In the genomic region with DNA sequence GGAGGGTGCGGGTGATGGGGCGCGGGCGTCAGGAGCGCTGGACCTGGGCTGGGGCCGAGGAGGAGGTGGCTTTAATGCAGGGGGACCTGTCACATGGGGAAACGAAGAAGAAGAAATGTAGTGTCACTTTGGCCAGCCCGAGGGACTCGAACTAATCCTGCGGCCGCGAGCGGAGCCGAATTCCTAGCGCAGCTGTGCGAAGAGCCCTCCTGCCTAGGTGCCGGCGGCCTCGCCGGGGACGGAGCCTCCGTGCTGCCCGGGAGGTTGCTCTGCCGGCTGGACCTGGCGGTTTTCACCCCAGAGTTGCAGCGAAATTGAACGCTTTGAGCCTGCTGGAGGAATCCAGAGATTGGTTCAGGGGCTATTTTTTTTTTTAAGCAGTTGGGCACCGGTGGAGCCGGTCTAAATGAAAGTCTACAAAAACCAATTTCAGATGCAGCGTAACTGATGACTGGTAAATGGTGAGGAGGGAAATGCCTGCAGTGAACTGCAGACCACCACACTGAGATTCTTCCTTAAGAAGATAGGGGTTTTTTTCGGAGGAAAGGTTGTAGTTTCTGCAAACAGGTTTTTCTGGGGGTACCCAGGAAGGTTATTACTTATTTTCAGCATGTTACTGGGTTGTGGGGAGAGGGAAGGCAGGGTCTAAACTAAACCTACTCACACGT, we compare ENCODE assay signal across 9 cellular contexts. TPM values are rescaled to one million over a fixed set of nuclear protein-coding genes. Genes with fewer than 3 reads are reported as not detected.
DNase-seq lines count a peak whose midpoint lies in the region; ATAC-seq and TF ChIP-seq lines count a peak whose summit lies in the region.
"Had no signal": no experiment of that assay in that cellular context is flagged by ENCODE, and none has a peak within 500 bp of the region (broad histone marks: within the 10 kb centered on the region; RNA-seq: fewer than 3 reads in every experiment).

No MANE protein-coding gene starts in this region.

- peaks cover 15% of the 10 kb centered on the region for H3K4me1 Mint-ChIP-seq in osteocyte (ENCODE audit: unreplicated experiment)

- H3K27ac ChIP-seq in RWPE2 (ENCODE audit: poor library complexity, severe bottlenecking): no peak overlapping the region

- DNase-seq in NCI-H2081 (lab: John Stamatoyannopoulos, UW) (peak; percentile 11 to 64), NCI-H2081 treated with DMSO at 0.1 percent for 48 hours (lab: John Stamatoyannopoulos, UW) (no peak), RWPE2 (ENCODE audit: low spot score) (no peak), foreskin fibroblast (peak in 1 of 2 donors; percentile 37), osteocyte (ENCODE audit: extremely low spot score, unreplicated experiment) (no peak), NOMO-1 treated with DMSO at 0.1 percent for 48 hours (lab: John Stamatoyannopoulos, UW; ENCODE audit: unreplicated experiment) (no peak), T1000 (lab: John Stamatoyannopoulos, UW) (no peak)

- H3K4me3 Mint-ChIP-seq in osteocyte (ENCODE audit: unreplicated experiment): peak overlapping the region; percentile 69

- H3K27ac Mint-ChIP-seq in osteocyte (ENCODE audit: unreplicated experiment): no peak overlapping the region
- H3K27ac Mint-ChIP-seq: CD4-positive, CD25-positive, alpha-beta regulatory T cell had no signal

- H3K4me1 ChIP-seq in RWPE2 (ENCODE audit: insufficient read depth, poor library complexity, severe bottlenecking): no peaks in the 10 kb centered on the region

- H3K36me3 Mint-ChIP-seq in osteocyte (ENCODE audit: unreplicated experiment): no peaks in the 10 kb centered on the region
- H3K36me3 Mint-ChIP-seq: CD4-positive, CD25-positive, alpha-beta regulatory T cell had no signal

- peaks cover 45% of the 10 kb centered on the region for H3K27me3 ChIP-seq in RWPE2 (ENCODE audit: insufficient read depth, poor library complexity, severe bottlenecking)

- TF ChIP-seq CTCF in RWPE2 (IDR thresholded peaks at IDR 0.05; ENCODE audit: poor library complexity, severe bottlenecking) (no peak), foreskin fibroblast (IDR thresholded peaks at IDR 0.05; ENCODE audit: low read depth, low read length) (no peak), osteocyte (IDR thresholded peaks at IDR 0.05) (no peak)

- H3K4me3 ChIP-seq in RWPE2 (ENCODE audit: severe bottlenecking): peak overlapping the region; percentile 38
- H3K4me3 ChIP-seq in foreskin fibroblast (ENCODE audit: low read depth in 1 of 2, low read length in 2 of 2): peak overlapping the region; percentile 38 to 41

- H3K9me3 Mint-ChIP-seq in osteocyte (ENCODE audit: unreplicated experiment): no peaks in the 10 kb centered on the region

- H3K27me3 Mint-ChIP-seq in osteocyte (ENCODE audit: unreplicated experiment): peaks cover 57% of the 10 kb centered on the region

- ATAC-seq in RWPE2 (ENCODE audit: low read depth) (peak; percentile 35; the same call in 2 of the 3 replicates), GM19351 (IDR thresholded peaks at IDR 0.05; ENCODE audit: unreplicated experiment) (no peak)

- no peaks in the 10 kb centered on the region for H3K9me3 ChIP-seq in RWPE2 (ENCODE audit: severe bottlenecking)

- H3K36me3 ChIP-seq in RWPE2 (ENCODE audit: low read depth): no peaks in the 10 kb centered on the region

RNA-seq across cellular contexts. Expression of a gene that starts 0.7 kb away (rescaled TPM):
- total RNA-seq in osteocyte: 3.7 and 5.1 TPM in 2 replicates
- total RNA-seq: CD4-positive, CD25-positive, alpha-beta regulatory T cell had no signal

Comparison
In these comparisons a context has a peak if more than half of its experiments do, and no peak if none do; other contexts are left out.
1. DNase-seq: peak in NCI-H2081 (2 of 2); none in NCI-H2081 treated with DMSO at 0.1 percent for 48 hours (single experiment), RWPE2 (single experiment), osteocyte (single experiment), NOMO-1 treated with DMSO at 0.1 percent for 48 hours (single experiment) and T1000 (single experiment).